Comparison of ENCODE assay signal across 11 cellular contexts in the genomic region with DNA sequence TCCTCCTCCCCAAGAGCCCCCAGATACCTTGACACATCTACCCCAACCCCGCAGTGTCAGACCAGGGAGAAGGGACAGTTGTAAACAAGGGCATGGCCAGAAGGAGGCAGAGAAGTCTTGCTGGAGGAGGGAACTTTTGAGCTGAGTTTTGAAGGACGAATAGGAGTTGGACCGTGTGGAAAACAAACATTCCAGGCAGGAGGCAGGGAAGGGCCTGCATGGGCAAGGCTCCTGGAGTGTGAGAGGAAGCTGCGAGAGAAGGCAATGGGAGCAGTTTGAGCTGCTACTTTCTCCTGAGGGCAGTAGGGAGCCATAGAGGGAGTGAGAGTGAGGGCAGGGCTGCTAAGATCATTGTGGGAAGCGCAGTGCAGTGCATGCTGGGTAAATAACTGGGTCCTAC. TPM values are rescaled to one million over a fixed set of nuclear protein-coding genes. Genes with fewer than 3 reads are reported as not detected.
DNase-seq lines count a peak whose midpoint lies in the region; ATAC-seq and TF ChIP-seq lines count a peak whose summit lies in the region.
"Had no signal": no experiment of that assay in that cellular context is flagged by ENCODE, and none has a peak within 500 bp of the region (broad histone marks: within the 10 kb centered on the region; RNA-seq: fewer than 3 reads in every experiment).

No MANE protein-coding gene starts in this region.

- H3K27me3 ChIP-seq in HL-60 (ENCODE audit: insufficient read depth, poor library complexity, severe bottlenecking) (no peaks in the 10 kb centered on the region), osteoblast (ENCODE audit: insufficient read depth, low read length) (no peaks in the 10 kb centered on the region)
- no peaks in the 10 kb centered on the region for H3K27me3 ChIP-seq in effector memory CD4-positive, alpha-beta T cell (replicated peaks; ENCODE audit: control insufficient read depth, insufficient read depth, low read length, poor library complexity, severe bottlenecking)
- H3K27me3 ChIP-seq: adrenal gland had no signal

- no peaks in the 10 kb centered on the region for H3K36me3 ChIP-seq in osteoblast (ENCODE audit: insufficient read depth, low read length)
- peaks cover 22% of the 10 kb centered on the region for H3K36me3 ChIP-seq in effector memory CD4-positive, alpha-beta T cell (ENCODE audit: control insufficient read depth, insufficient read depth, low read length)
- H3K36me3 ChIP-seq: adrenal gland had no signal

- no peak for ATAC-seq in HG02852 (IDR thresholded peaks at IDR 0.05; ENCODE audit: unreplicated experiment)

- no peak overlapping the region for H2AFZ ChIP-seq in osteoblast (ENCODE audit: low read length)

- H3K4me3 ChIP-seq in HL-60 (replicated peaks; ENCODE audit: insufficient read depth, low read length) (no peak overlapping the region), osteoblast (ENCODE audit: insufficient read depth, low read length) (no peak overlapping the region)
- H3K4me3 ChIP-seq in effector memory CD4-positive, alpha-beta T cell (ENCODE audit: insufficient read depth, low read depth, low read length, poor library complexity, severe bottlenecking) = no peak overlapping the region
- H3K4me3 ChIP-seq: adrenal gland, lung, skin epidermis had no signal

- H4K20me1 ChIP-seq in osteoblast (ENCODE audit: insufficient read depth, low read length) = no peaks in the 10 kb centered on the region

- H3K79me2 ChIP-seq in osteoblast (ENCODE audit: insufficient read depth, low read length) = no peaks in the 10 kb centered on the region

- no peaks in the 10 kb centered on the region for H3K4me1 ChIP-seq in osteoblast (ENCODE audit: insufficient read depth, low read length)
- H3K4me1 ChIP-seq in effector memory CD4-positive, alpha-beta T cell (ENCODE audit: control insufficient read depth, insufficient read depth, low read length, poor library complexity, severe bottlenecking) = peaks cover 1% of the 10 kb centered on the region

- H3K9me3 ChIP-seq in osteoblast (ENCODE audit: low read depth, low read length) = no peaks in the 10 kb centered on the region
- no peaks in the 10 kb centered on the region for H3K9me3 ChIP-seq in effector memory CD4-positive, alpha-beta T cell (ENCODE audit: control insufficient read depth, low read length)
- H3K9me3 ChIP-seq: adrenal gland had no signal

- H3K27ac ChIP-seq in HL-60 (replicated peaks) = no peak overlapping the region
- H3K27ac ChIP-seq in angular gyrus (ENCODE audit: low read depth, low read length) = peak overlapping the region; percentile 64
- no peak overlapping the region for H3K27ac ChIP-seq in osteoblast (ENCODE audit: low read depth, low read length)
- no peak overlapping the region for H3K27ac ChIP-seq in effector memory CD4-positive, alpha-beta T cell (ENCODE audit: insufficient read depth, low read length, poor library complexity, severe bottlenecking)
- H3K27ac ChIP-seq: adrenal gland, skin epidermis had no signal

- H3K4me2 ChIP-seq in osteoblast (ENCODE audit: insufficient read depth, low read length) = no peak overlapping the region

- TF ChIP-seq CTCF in HL-60 (IDR thresholded peaks at IDR 0.05; ENCODE audit: insufficient read depth, low read length) (peak; percentile 45), osteoblast (IDR thresholded peaks at IDR 0.05; ENCODE audit: extremely low read depth, low read depth, low read length) (no peak)

- peak; percentile 88 for DNase-seq in ELF-1 (ENCODE audit: low read depth, low spot score)
- DNase-seq in HL-60 (ENCODE audit: low read depth in 1 of 2, low spot score in 1 of 2) = peak in 1 of 2 experiments; percentile 53
- DNase-seq in osteoblast (ENCODE audit: insufficient read length, low spot score, missing footprints) = peak; percentile 29
- no peak for DNase-seq in effector memory CD4-positive, alpha-beta T cell
- no peak for DNase-seq in KG1 (lab: John Stamatoyannopoulos, UW)
- no peak for DNase-seq in T-helper 9 cell
- DNase-seq: adrenal gland had no signal

RNA-seq across cellular contexts. Expression of a gene that starts 23.3 kb away (rescaled TPM):
- 0.29 and 0.72 TPM in 2 replicates for total RNA-seq in osteoblast

RNA-seq across cellular contexts. Expression of a gene that starts 34.1 kb away (rescaled TPM):
- total RNA-seq in osteoblast = 5.4 and 5.6 TPM in 2 replicates

RNA-seq across cellular contexts. Expression of a gene that starts 55.5 kb away (rescaled TPM):
- total RNA-seq in osteoblast = 15.9 and 22.4 TPM in 2 replicates

Comparison
In these comparisons a context has a peak if more than half of its experiments do, and no peak if none do; other contexts are left out.
1. DNase-seq: peak in ELF-1 (single experiment) and osteoblast (single experiment); none in effector memory CD4-positive, alpha-beta T cell (0 of 3), KG1 (single experiment) and T-helper 9 cell (single experiment).